ENCODE assay signal across 24 cellular contexts in the genomic region with DNA sequence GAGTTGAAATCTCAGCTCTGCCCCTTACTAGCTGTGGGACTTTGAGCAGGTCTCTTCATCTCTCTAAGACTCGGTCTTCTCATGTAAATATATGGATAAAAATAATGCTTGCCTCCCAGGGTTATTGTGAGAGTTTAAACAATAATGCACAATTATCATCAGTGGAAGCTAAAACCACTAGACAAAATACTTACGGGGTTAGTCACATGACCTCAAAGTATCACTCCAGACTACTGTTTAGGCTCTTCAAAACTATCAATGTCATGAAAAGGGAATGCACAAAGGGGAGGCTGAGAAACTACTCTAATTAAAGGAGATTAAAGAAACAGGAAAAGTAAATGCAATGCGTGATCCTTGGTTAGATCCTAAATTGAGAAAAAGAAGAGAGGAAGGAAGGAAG. TPM values are rescaled to one million over a fixed set of nuclear protein-coding genes. Genes with fewer than 3 reads are reported as not detected.
A peak's percentile ranks its signal among the peaks of the same experiment; 100 is the strongest.
DNase-seq lines count a peak whose midpoint lies in the region; TF ChIP-seq lines count a peak whose summit lies in the region.
"Had no signal": no experiment of that assay in that cellular context is flagged by ENCODE, and none has a peak within 500 bp of the region (broad histone marks: within the 10 kb centered on the region; RNA-seq: fewer than 3 reads in every experiment).

No MANE protein-coding gene starts in this region.

- H3K4me3 ChIP-seq in SK-N-MC (0 out of 2 replicates have a peak overlapping the region, but pooled peaks have one; percentile 5), smooth muscle cell (no peak overlapping the region)
- H3K4me3 ChIP-seq: A549, Peyer's patch had no signal

- intact Hi-C loops in cardiac septum (cut with DNase I): no loop called here

- no peak for TF ChIP-seq CTCF in smooth muscle cell (IDR thresholded peaks at IDR 0.05; ENCODE audit: borderline replicate concordance, insufficient read depth, poor library complexity, severe bottlenecking)

- WGBS in smooth muscle cell (ENCODE audit: low lambda C conversion rate): 61% methylated on average over 3 of the region's 3 CpGs

- peak; percentile 6 for DNase-seq in EL
- DNase-seq in SK-N-MC (ENCODE audit: low read depth, low spot score): no peak
- peak; percentile 63 for DNase-seq in fibroblast of peridontal ligament (ENCODE audit: extremely low read depth)
- DNase-seq in smooth muscle cell (lab: John Stamatoyannopoulos, UW; ENCODE audit: unreplicated experiment): no peak
- DNase-seq in activated T-cell treated with anti-CD3 and anti-CD28 coated beads for 4 hours: no peak
- DNase-seq in iPS-NIHi11 (ENCODE audit: low spot score): no peak
- DNase-seq in cardiac septum (ENCODE audit: low spot score): no peak
- DNase-seq: BE2C; CD8-positive, alpha-beta memory T cell; DMS 273 treated with DMSO at 0.1 percent for 48 hours; DMS79; NCI-H1092 treated with DMSO at 0.1 percent for 48 hours; NCI-H1436; NCI-H187; NCI-H2081 treated with DMSO at 0.1 percent for 48 hours; NCI-H446 treated with DMSO at 0.1 percent for 48 hours; NCI-H526 treated with DMSO at 0.1 percent for 48 hours; OCI-M1; Peyer's patch; SHP77 treated with DMSO at 0.1 percent for 48 hours had no signal

- H3K27ac ChIP-seq in SK-N-MC: peak overlapping the region; percentile 59
- no peak overlapping the region for H3K27ac ChIP-seq in smooth muscle cell (ENCODE audit: low read depth)
- H3K27ac ChIP-seq: A549, HL-60, Peyer's patch had no signal

- H4K20me1 ChIP-seq in smooth muscle cell (ENCODE audit: low read depth): no peaks in the 10 kb centered on the region

- H3K4me1 ChIP-seq in smooth muscle cell (ENCODE audit: low read depth): peaks cover 12% of the 10 kb centered on the region
- H3K4me1 ChIP-seq: A549, BE2C, Peyer's patch had no signal

- H3K4me2 ChIP-seq in smooth muscle cell: peak overlapping the region; percentile 44
- H3K4me2 ChIP-seq: A549 had no signal

- H3K9me3 ChIP-seq in SK-N-MC (ENCODE audit: low read depth, low read length): no peaks in the 10 kb centered on the region
- no peaks in the 10 kb centered on the region for H3K9me3 ChIP-seq in smooth muscle cell (replicated peaks; ENCODE audit: low read depth)
- H3K9me3 ChIP-seq: A549, BE2C, Peyer's patch had no signal

- no peaks in the 10 kb centered on the region for H3F3A ChIP-seq in smooth muscle cell (ENCODE audit: low read depth)

- no peaks in the 10 kb centered on the region for H3K79me2 ChIP-seq in smooth muscle cell (ENCODE audit: low read depth)

- no peaks in the 10 kb centered on the region for H3K27me3 ChIP-seq in smooth muscle cell (ENCODE audit: low read depth)
- H3K27me3 ChIP-seq: BE2C, Peyer's patch had no signal

- no peak overlapping the region for H3K9ac ChIP-seq in SK-N-MC (ENCODE audit: insufficient read length)
- H3K9ac ChIP-seq in smooth muscle cell (ENCODE audit: low read depth): no peak overlapping the region

- H2AFZ ChIP-seq in smooth muscle cell (ENCODE audit: low read depth): no peak overlapping the region

- H3K36me3 ChIP-seq in SK-N-MC (ENCODE audit: insufficient read depth, low read length) (0 out of 2 replicates have a peak, but pooled peaks cover 3% of the 10 kb centered on the region), smooth muscle cell (ENCODE audit: low read depth) (no peaks in the 10 kb centered on the region)
- H3K36me3 ChIP-seq: BE2C, Peyer's patch had no signal

RNA-seq across cellular contexts. Expression of a gene that starts 24.5 kb away (rescaled TPM):
- total RNA-seq in smooth muscle cell: 2.8 and 5.8 TPM in 2 replicates
- 2.6 and 3.0 TPM in 2 replicates for polyA plus RNA-seq in smooth muscle cell
- 1.9 TPM for total RNA-seq in cardiac septum
- total RNA-seq: CD8-positive, alpha-beta memory T cell had no signal
- polyA plus RNA-seq: CD14-positive monocyte; CD8-positive, alpha-beta memory T cell; IgD-negative memory B cell had no signal

Comparison
In these comparisons a context has a peak if more than half of its experiments do, and no peak if none do; other contexts are left out.
1. DNase-seq: peak in EL (single experiment) and fibroblast of peridontal ligament (single experiment); none in SK-N-MC (single experiment), smooth muscle cell (single experiment), activated T-cell treated with anti-CD3 and anti-CD28 coated beads for 4 hours (single experiment), iPS-NIHi11 (single experiment) and cardiac septum (single experiment).